Comparison of ENCODE assay signal across 22 cellular contexts in the genomic region with DNA sequence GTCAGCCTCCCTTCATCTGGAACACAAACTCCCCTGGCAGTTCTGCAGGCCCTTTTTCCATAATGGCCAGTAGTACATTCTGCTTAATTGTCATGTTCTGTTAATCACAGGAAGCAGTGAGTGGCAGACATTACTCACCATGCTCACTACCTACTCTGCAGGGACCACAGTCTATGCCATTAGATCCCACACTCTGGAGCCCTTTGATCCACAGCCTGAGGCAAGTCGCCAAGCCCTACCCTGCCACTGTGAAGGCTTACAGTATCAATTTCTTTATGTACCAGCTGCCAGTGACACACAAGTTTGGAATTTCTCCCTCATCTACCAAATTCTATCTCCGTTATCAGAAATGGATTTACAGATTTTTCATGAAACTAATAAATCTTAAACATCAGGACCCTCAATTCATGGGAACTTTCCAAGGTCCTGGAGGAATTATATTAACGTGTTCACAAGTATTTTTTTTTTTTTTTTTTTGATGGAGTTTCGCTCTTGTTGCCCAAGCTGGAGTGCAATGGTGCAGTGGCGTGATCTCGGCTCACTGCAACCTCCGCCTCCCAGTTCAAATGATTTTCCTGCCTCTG. TPM values are rescaled to one million over a fixed set of nuclear protein-coding genes. Genes with fewer than 3 reads are reported as not detected.
DNase-seq lines count a peak whose midpoint lies in the region; ATAC-seq and TF ChIP-seq lines count a peak whose summit lies in the region.
"Had no signal": no experiment of that assay in that cellular context is flagged by ENCODE, and none has a peak within 500 bp of the region (broad histone marks: within the 10 kb centered on the region; RNA-seq: fewer than 3 reads in every experiment).

No MANE protein-coding gene starts in this region.

- no peak overlapping the region for H3K9ac ChIP-seq in mesendoderm (ENCODE audit: low read length)
- H3K9ac ChIP-seq in MM.1S (ENCODE audit: low read length) = no peak overlapping the region

- H3K4ac ChIP-seq in mesendoderm (ENCODE audit: low read depth, low read length) = no peak overlapping the region

- no peaks in the 10 kb centered on the region for H3K79me2 ChIP-seq in mesendoderm (ENCODE audit: control insufficient read depth, insufficient read depth, low read length)
- no peaks in the 10 kb centered on the region for H3K79me2 ChIP-seq in MM.1S (ENCODE audit: low read length)

- H2AK5ac ChIP-seq in mesendoderm (ENCODE audit: low read length) = no peak overlapping the region

- H2BK5ac ChIP-seq in mesendoderm (ENCODE audit: low read length) = no peak overlapping the region

- H3K36me3 ChIP-seq in mesendoderm (ENCODE audit: control insufficient read depth, insufficient read depth, low read length) (no peaks in the 10 kb centered on the region), MM.1S (replicated peaks; ENCODE audit: insufficient read depth, low read length) (no peaks in the 10 kb centered on the region)
- H3K36me3 ChIP-seq: ascending aorta, lower lobe of right lung, upper lobe of right lung had no signal

- H2BK120ac ChIP-seq in mesendoderm (ENCODE audit: low read depth, low read length) = no peak overlapping the region

- H3K4me1 Mint-ChIP-seq in osteocyte (ENCODE audit: unreplicated experiment) = peaks cover 5% of the 10 kb centered on the region

- DNase-seq in DMS 273 (lab: John Stamatoyannopoulos, UW; ENCODE audit: unreplicated experiment) (peak; percentile 45), DMS 273 treated with DMSO at 0.1 percent for 48 hours (lab: John Stamatoyannopoulos, UW) (no peak), M059J (ENCODE audit: low read depth) (peak; percentile 95), SW480 (ENCODE audit: low spot score) (peak; percentile 94), mesendoderm (peak; percentile 64), MM.1S (no peak), osteocyte (ENCODE audit: extremely low spot score, unreplicated experiment) (no peak)
- DNase-seq: activated gamma-delta T cell, C1 segment of cervical spinal cord, lower lobe of right lung, NCI-H187 treated with DMSO at 0.1 percent for 48 hours, upper lobe of right lung had no signal

- H3K27ac Mint-ChIP-seq in osteocyte (ENCODE audit: unreplicated experiment) = no peak overlapping the region
- H3K27ac Mint-ChIP-seq: natural killer cell treated with Interleukin-12 subunit alpha and Interleukin-12 subunit beta and Interleukin-15 and Interleukin-18, amount 100 ng/mL, for 72 hours; progenitor cell of endocrine pancreas; stimulated activated naive CD8-positive, alpha-beta T cell treated with anti-CD3 and anti-CD28 coated beads, Interleukin-15, Interleukin-2, amounts not matched to agents 100 ng/mL and 50 ng/mL, for 24 hours; T-helper 1 cell treated with Interleukin-12 subunit alpha and Interleukin-12 subunit beta and Interleukin-4 antibody, amounts not matched to agents 30 μg/mL and 1 μg/mL, for 36 hours had no signal

- ATAC-seq in GM19395 (IDR thresholded peaks at IDR 0.05; ENCODE audit: unreplicated experiment) = no peak
- ATAC-seq: lower lobe of right lung; natural killer cell treated with Interleukin-12 subunit alpha and Interleukin-12 subunit beta and Interleukin-15 and Interleukin-18, amount 100 ng/mL, for 72 hours; Right ventricle myocardium inferior; upper lobe of right lung had no signal

- H3K27me3 ChIP-seq in mesendoderm (ENCODE audit: insufficient read depth, low read length, poor library complexity) = no peaks in the 10 kb centered on the region
- H3K27me3 ChIP-seq in MM.1S (replicated peaks; ENCODE audit: insufficient read depth, low read length) = no peaks in the 10 kb centered on the region
- H3K27me3 ChIP-seq: ascending aorta, upper lobe of right lung had no signal

- no peaks in the 10 kb centered on the region for H4K20me1 ChIP-seq in MM.1S (ENCODE audit: insufficient read depth, low read length)

- H3K4me3 ChIP-seq in mesendoderm (ENCODE audit: low read length) (no peak overlapping the region), MM.1S (ENCODE audit: low read length) (no peak overlapping the region)
- H3K4me3 ChIP-seq: ascending aorta, coronary artery, lower lobe of right lung, upper lobe of right lung had no signal

- no peak overlapping the region for H4K5ac ChIP-seq in mesendoderm (ENCODE audit: low read length)

- H2AFZ ChIP-seq in MM.1S (ENCODE audit: low read length) = no peak overlapping the region

- H3K27ac ChIP-seq in mesendoderm (ENCODE audit: low read depth, low read length) = no peak overlapping the region
- H3K27ac ChIP-seq in MM.1S (ENCODE audit: low read length) = no peak overlapping the region
- H3K27ac ChIP-seq: 22Rv1, ascending aorta, coronary artery, HL-60, lower lobe of right lung, upper lobe of right lung had no signal

- H3K23ac ChIP-seq in mesendoderm (ENCODE audit: low read length) = no peak overlapping the region

- no peaks in the 10 kb centered on the region for H3K9me3 Mint-ChIP-seq in osteocyte (ENCODE audit: unreplicated experiment)
- H3K9me3 Mint-ChIP-seq: natural killer cell treated with Interleukin-12 subunit alpha and Interleukin-12 subunit beta and Interleukin-15 and Interleukin-18, amount 100 ng/mL, for 72 hours; stimulated activated naive CD8-positive, alpha-beta T cell treated with anti-CD3 and anti-CD28 coated beads, Interleukin-15, Interleukin-2, amounts not matched to agents 100 ng/mL and 50 ng/mL, for 24 hours; T-helper 1 cell treated with Interleukin-12 subunit alpha and Interleukin-12 subunit beta and Interleukin-4 antibody, amounts not matched to agents 30 μg/mL and 1 μg/mL, for 36 hours had no signal

- H3K9me2 ChIP-seq in MM.1S (replicated peaks; ENCODE audit: insufficient read depth, low read length) = no peaks in the 10 kb centered on the region

- no peak overlapping the region for H3K56ac ChIP-seq in mesendoderm (ENCODE audit: low read length)

- H3K36me3 Mint-ChIP-seq in osteocyte (ENCODE audit: unreplicated experiment) = no peaks in the 10 kb centered on the region
- H3K36me3 Mint-ChIP-seq: natural killer cell treated with Interleukin-12 subunit alpha and Interleukin-12 subunit beta and Interleukin-15 and Interleukin-18, amount 100 ng/mL, for 72 hours had no signal

- H4K8ac ChIP-seq in mesendoderm (ENCODE audit: low read depth, low read length) = no peak overlapping the region

- no peak overlapping the region for H2BK15ac ChIP-seq in mesendoderm (replicated peaks; ENCODE audit: low read depth)

- H3K18ac ChIP-seq in mesendoderm (ENCODE audit: low read length) = no peak overlapping the region

- H3K4me2 ChIP-seq in mesendoderm (ENCODE audit: low read length) (no peak overlapping the region), MM.1S (ENCODE audit: low read depth, low read length) (no peak overlapping the region)

- no peaks in the 10 kb centered on the region for H3K27me3 Mint-ChIP-seq in osteocyte (ENCODE audit: unreplicated experiment)
- H3K27me3 Mint-ChIP-seq: progenitor cell of endocrine pancreas had no signal

- no peaks in the 10 kb centered on the region for H3K9me3 ChIP-seq in MM.1S (replicated peaks; ENCODE audit: insufficient read depth, low read length)
- H3K9me3 ChIP-seq: ascending aorta, lower lobe of right lung, upper lobe of right lung had no signal

- TF ChIP-seq CTCF in MM.1S (IDR thresholded peaks at IDR 0.05; ENCODE audit: low read length) (no peak), osteocyte (IDR thresholded peaks at IDR 0.05) (no peak)

- no peaks in the 10 kb centered on the region for H3K4me1 ChIP-seq in mesendoderm (ENCODE audit: control insufficient read depth, low read depth, low read length)
- no peaks in the 10 kb centered on the region for H3K4me1 ChIP-seq in MM.1S (ENCODE audit: low read length)
- H3K4me1 ChIP-seq: ascending aorta, lower lobe of right lung, upper lobe of right lung had no signal

- no CpG with 5 or more reads among the region's 7 CpGs for WGBS in mesendoderm (ENCODE audit: extremely low coverage, insufficient coverage, low lambda C conversion rate)

- H3K4me3 Mint-ChIP-seq in osteocyte (ENCODE audit: unreplicated experiment) = no peak overlapping the region
- H3K4me3 Mint-ChIP-seq: natural killer cell treated with Interleukin-12 subunit alpha and Interleukin-12 subunit beta and Interleukin-15 and Interleukin-18, amount 100 ng/mL, for 72 hours; stimulated activated naive CD8-positive, alpha-beta T cell treated with anti-CD3 and anti-CD28 coated beads, Interleukin-15, Interleukin-2, amounts not matched to agents 100 ng/mL and 50 ng/mL, for 24 hours; T-helper 1 cell treated with Interleukin-12 subunit alpha and Interleukin-12 subunit beta and Interleukin-4 antibody, amounts not matched to agents 30 μg/mL and 1 μg/mL, for 36 hours had no signal

- H3K79me1 ChIP-seq in mesendoderm (ENCODE audit: low read length) = no peaks in the 10 kb centered on the region

- no peaks in the 10 kb centered on the region for H3F3A ChIP-seq in MM.1S (ENCODE audit: insufficient read depth, low read length)

RNA-seq across cellular contexts. Expression of gene WWTR1, which starts 20.6 kb away (rescaled TPM):
- 25.0 and 36.4 TPM in 2 replicates for total RNA-seq in M059J (2014; rRNA removed; shearing (Covaris generic))
- 25.5 TPM for polyA plus RNA-seq in mesendoderm (2013, experiment 1 of 2)
- 25.1 TPM for polyA plus RNA-seq in mesendoderm (2013, experiment 2 of 2)
- 116 and 120 TPM in 2 replicates for total RNA-seq in osteocyte

Comparison
In these comparisons a context has a peak if more than half of its experiments do, and no peak if none do; other contexts are left out.
1. DNase-seq: peak in DMS 273 (single experiment), M059J (single experiment), SW480 (single experiment) and mesendoderm (single experiment); none in DMS 273 treated with DMSO at 0.1 percent for 48 hours (single experiment), MM.1S (single experiment) and osteocyte (single experiment).